In genomic region chr2:190219186-190219585, GRCh38 we compare ENCODE assay signal across 26 cellular contexts.
"Had no signal": no experiment of that assay in that cellular context is flagged by ENCODE, and none has a peak within 500 bp of the region (broad histone marks: within the 10 kb centered on the region; RNA-seq: fewer than 3 reads in every experiment).

No MANE protein-coding gene starts in this region.

- FAIRE-seq: endometrium, islet of Langerhans, keratinocyte had no signal

- H3K9me3 ChIP-seq: colonic mucosa, gastrocnemius medialis, lower lobe of right lung, mucosa of descending colon had no signal

- H3K27ac ChIP-seq: colonic mucosa, epithelial cell of prostate, esophagus squamous epithelium, gastrocnemius medialis, heart right ventricle, left lung, lower lobe of right lung had no signal

- H3K4me1 ChIP-seq: gastrocnemius medialis, left lung, lower lobe of right lung had no signal

- H3K27me3 ChIP-seq: colonic mucosa, esophagus squamous epithelium, gastrocnemius medialis, heart right ventricle, left lung had no signal

- DNase-seq: colonic mucosa; cortex of kidney; effector CD8-positive, alpha-beta T cell; effector memory CD8-positive, alpha-beta T cell; endodermal cell; erythroblast; esophagus squamous epithelium; foreskin fibroblast; foreskin melanocyte; gastrocnemius medialis; glutamatergic neuron; head of caudate nucleus; heart right ventricle; hippocampal formation; left cardiac atrium; left lung; left ventricle myocardium superior; lower lobe of right lung; mesenchymal stem cell; mucosa of descending colon; naive B cell had no signal

- ATAC-seq: effector memory CD8-positive, alpha-beta T cell; esophagus mucosa; gastrocnemius medialis; heart right ventricle; left cardiac atrium; left lung; left ventricle myocardium superior; lower lobe of right lung; mucosa of descending colon had no signal

- H3K36me3 ChIP-seq: colonic mucosa had no signal

- H3K4me3 ChIP-seq: colonic mucosa, esophagus squamous epithelium, gastrocnemius medialis, heart right ventricle, left lung, lower lobe of right lung, mucosa of descending colon had no signal
